ENCODE assay signal across 8 cellular contexts in the genomic region with DNA sequence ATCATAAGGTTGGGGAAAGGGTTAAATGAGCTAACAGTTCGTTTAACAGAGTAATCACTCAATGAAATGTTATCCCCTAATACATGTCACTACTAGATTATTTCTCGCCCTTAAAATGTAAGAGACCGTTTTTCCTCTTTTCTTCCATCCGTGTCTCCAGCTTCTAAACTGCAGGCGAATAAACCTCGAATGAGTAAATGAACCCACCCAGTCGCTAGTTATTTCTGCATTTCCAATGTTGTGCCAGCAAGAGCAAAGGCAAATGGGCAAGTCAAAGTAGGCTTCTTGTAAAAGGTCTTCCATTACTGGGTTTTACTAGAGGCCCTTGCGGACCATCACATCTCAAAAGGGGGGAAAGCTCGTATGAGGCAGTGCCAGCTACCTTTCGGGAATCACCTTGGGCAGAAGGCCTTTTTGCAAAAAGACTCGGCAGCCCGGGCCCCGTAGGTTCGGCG. TPM values are rescaled to one million over a fixed set of nuclear protein-coding genes. Genes with fewer than 3 reads are reported as not detected.
DNase-seq lines count a peak whose midpoint lies in the region; ATAC-seq, FAIRE-seq and TF ChIP-seq lines count a peak whose summit lies in the region.

No MANE protein-coding gene starts in this region.

- peak overlapping the region; percentile 86 to 99 for H3K27ac ChIP-seq in A549
- H3K27ac ChIP-seq in left lung: peak overlapping the region; percentile 96 to 97
- H3K27ac ChIP-seq in tibial nerve: peak overlapping the region; percentile 58 to 94 (median 88)

- no peak for TF ChIP-seq EP300 in A549 (IDR thresholded peaks at IDR 0.05)
- TF ChIP-seq EP300 in tibial nerve (IDR thresholded peaks at IDR 0.05): peak in 1 of 2 donors; percentile 12

- 15% methylated on average over 8 of the region's 15 CpGs for WGBS in A549 (ENCODE audit: missing lambda C conversion rate)
- whole genome bisulfite sequencing in tibial nerve, 2 donors: 8 to 10% methylated on average over 14 to 15 of the region's 15 CpGs

- intact Hi-C loops in activated T-helper 2 cell treated with anti-CD3 and anti-CD28 coated beads, Interferon-gamma antibody, Interleukin-2, Interleukin-4, amounts not matched to agents 10 μg/mL and 5 μg/mL and 100 μg/mL, durations not matched to agents 14 hours and 24 hours and 36 hours (cut with micrococcal nuclease): loop anchor here (1.0 to 5.0 kb wide), 4 partner anchors 16 to 255 kb away; a partner anchor contains a TSS
- intact Hi-C loops in left lung (cut with DNase I): no loop called here

- no peak for TF ChIP-seq RAD21 in A549 (conservative IDR thresholded peaks at IDR 0.05 in 1 of 2, IDR thresholded peaks at IDR 0.05 in 1 of 2)

- TF ChIP-seq CTCF in A549 (IDR thresholded peaks at IDR 0.05) (no peak), left lung (IDR thresholded peaks at IDR 0.05) (no peak), tibial nerve (IDR thresholded peaks at IDR 0.05) (no peak), GM10248 (IDR thresholded peaks at IDR 0.05; ENCODE audit: control extremely low read depth, extremely low read depth, low read depth, missing control alignments) (no peak)

- CTCF ChIA-PET in A549 (lab: Yijun Ruan, JAX): interaction anchor here (1.2 to 2.1 kb wide), 2 partner anchors 40 to 298 kb away, joined by 5 to 6 read pairs; no protein-coding TSS in a partner anchor
- CTCF ChIA-PET in GM10248 (lab: Yijun Ruan, JAX): interaction anchor here (0.7 to 4.2 kb wide), 9 partner anchors 9 to 298 kb away, joined by 3 to 21 read pairs (median 4); no protein-coding TSS in a partner anchor

- no peak for TF ChIP-seq POLR2A in A549 (IDR thresholded peaks at IDR 0.05; ENCODE audit: low read length)
- TF ChIP-seq POLR2A in H54 (IDR thresholded peaks at IDR 0.05; ENCODE audit: low read depth, low read length): no peak
- no peak for TF ChIP-seq POLR2A in tibial nerve (IDR thresholded peaks at IDR 0.05)

- H3K36me3 ChIP-seq in left lung (no peaks in the 10 kb centered on the region), tibial nerve (no peaks in the 10 kb centered on the region)

- H3K9me3 ChIP-seq in A549 (no peaks in the 10 kb centered on the region), left lung (no peaks in the 10 kb centered on the region), tibial nerve (no peaks in the 10 kb centered on the region)

- H3K36me3 Mint-ChIP-seq in activated T-helper 2 cell treated with anti-CD3 and anti-CD28 coated beads, Interferon-gamma antibody, Interleukin-2, Interleukin-4, amounts not matched to agents 10 μg/mL and 5 μg/mL and 100 μg/mL, durations not matched to agents 14 hours and 24 hours and 36 hours (ENCODE audit: low read depth): peaks cover 18% of the 10 kb centered on the region

- H3K4me3 ChIP-seq in A549 (peak overlapping the region; percentile 77), left lung (peak overlapping the region; percentile 95), tibial nerve (peak overlapping the region; percentile 70 to 98 (median 94))

- H3K4me2 ChIP-seq in A549: peak overlapping the region; percentile 67

- ATAC-seq in A549 (0 out of 6 replicates have a peak, but pooled peaks of 1 of the 2 experiments have one; percentile 3), left lung (no peak)

- peaks cover 3% of the 10 kb centered on the region for H3K27me3 Mint-ChIP-seq in activated T-helper 2 cell treated with anti-CD3 and anti-CD28 coated beads, Interferon-gamma antibody, Interleukin-2, Interleukin-4, amounts not matched to agents 10 μg/mL and 5 μg/mL and 100 μg/mL, durations not matched to agents 14 hours and 24 hours and 36 hours (ENCODE audit: low read depth)

- no peaks in the 10 kb centered on the region for H3K27me3 ChIP-seq in left lung
- H3K27me3 ChIP-seq in tibial nerve: no peaks in the 10 kb centered on the region

- H3K9me3 Mint-ChIP-seq in activated T-helper 2 cell treated with anti-CD3 and anti-CD28 coated beads, Interferon-gamma antibody, Interleukin-2, Interleukin-4, amounts not matched to agents 10 μg/mL and 5 μg/mL and 100 μg/mL, durations not matched to agents 14 hours and 24 hours and 36 hours: no peaks in the 10 kb centered on the region

- POLR2A ChIA-PET in A549 (lab: Yijun Ruan, JAX): interaction anchor here (1.4 to 1.9 kb wide), 2 partner anchors 101 to 298 kb away, joined by 4 to 11 read pairs; a partner anchor contains a TSS
- POLR2A ChIA-PET in GM10248 (lab: Yijun Ruan, JAX): interaction anchor here (0.5 to 0.7 kb wide), 2 partner anchors 103 to 695 kb away, joined by 3 to 6 read pairs; no protein-coding TSS in a partner anchor

- H3K4me1 ChIP-seq in A549: peaks cover 10% of the 10 kb centered on the region; the same call in 2 of the 3 replicates
- H3K4me1 ChIP-seq in left lung: peaks cover 0 to 38% of the 10 kb centered on the region in 2 donors
- H3K4me1 ChIP-seq in tibial nerve: peaks cover 0 to 35% (median 8%) of the 10 kb centered on the region in 4 donors

- FAIRE-seq in A549 (lab: Jason Lieb, UNC): no peak
- peak; percentile 53 for FAIRE-seq in H54 (lab: Jason Lieb, UNC)

- peak overlapping the region; percentile 83 for H3K27ac Mint-ChIP-seq in activated T-helper 2 cell treated with anti-CD3 and anti-CD28 coated beads, Interferon-gamma antibody, Interleukin-2, Interleukin-4, amounts not matched to agents 10 μg/mL and 5 μg/mL and 100 μg/mL, durations not matched to agents 14 hours and 24 hours and 36 hours

- DNase-seq in A549 (ENCODE audit: low read depth in 1 of 2, low spot score in 1 of 2): no peak
- DNase-seq in H54 (ENCODE audit: insufficient read length, low spot score): no peak
- no peak for DNase-seq in activated T-helper 2 cell treated with anti-CD3 and anti-CD28 coated beads, Interferon-gamma antibody, Interleukin-2, Interleukin-4, amounts not matched to agents 10 μg/mL and 5 μg/mL and 100 μg/mL, durations not matched to agents 14 hours and 24 hours and 36 hours (ENCODE audit: low spot score)
- no peak for DNase-seq in left lung
- no peak for DNase-seq in tibial nerve (ENCODE audit: low spot score in 2 of 2)
- DNase-seq in ecto neural progenitor cell (ENCODE audit: low spot score): no peak
- DNase-seq in DMS53 treated with DMSO at 0.1 percent for 48 hours (lab: John Stamatoyannopoulos, UW; ENCODE audit: unreplicated experiment): no peak
- no peak for DNase-seq in GM10248 (ENCODE audit: extremely low spot score)

- peak overlapping the region; percentile 90 for H3K4me3 Mint-ChIP-seq in activated T-helper 2 cell treated with anti-CD3 and anti-CD28 coated beads, Interferon-gamma antibody, Interleukin-2, Interleukin-4, amounts not matched to agents 10 μg/mL and 5 μg/mL and 100 μg/mL, durations not matched to agents 14 hours and 24 hours and 36 hours (ENCODE audit: low read depth)

- peaks cover 46% of the 10 kb centered on the region for H3K4me1 Mint-ChIP-seq in activated T-helper 2 cell treated with anti-CD3 and anti-CD28 coated beads, Interferon-gamma antibody, Interleukin-2, Interleukin-4, amounts not matched to agents 10 μg/mL and 5 μg/mL and 100 μg/mL, durations not matched to agents 14 hours and 24 hours and 36 hours (ENCODE audit: low read depth)

TF ChIP-seq in A549, 52 proteins besides CTCF, POLR2A, EP300 and RAD21:
- TF ChIP-seq JUN (IDR thresholded peaks at IDR 0.05) (peak; percentile 29 to 56; a peak in 3 of 5 replicates), TP53 (CRISPR knock-in tag; IDR thresholded peaks at IDR 0.05) (no peak)

RNA-seq across cellular contexts. Expression of a gene that starts 0.4 kb away (rescaled TPM):
- polyA plus RNA-seq in A549 (2011; rRNA removed): 27.4 and 27.8 TPM in 2 replicates
- 10.6 and 13.4 TPM in 2 replicates for polyA plus RNA-seq in A549 (2012; cell fraction: cytosol; rRNA removed)
- polyA plus RNA-seq in A549 (2012; cell fraction: nucleus; rRNA removed): 11.0 and 11.2 TPM in 2 replicates
- 14.5 to 15.9 TPM (median 15.6 TPM) in 3 replicates for polyA plus RNA-seq in A549 (2017; fragmentation: RNase III; extraction: RNeasy Plus Mini Kit Qiagen cat#74134 plus additional on column Dnase treatment)
- polyA minus RNA-seq in A549 (2011; rRNA and poly(A)+ RNA removed): 22.2 TPM in 2 replicates
- 25.9 and 26.0 TPM in 2 replicates for total RNA-seq in activated T-helper 2 cell treated with anti-CD3 and anti-CD28 coated beads, Interferon-gamma antibody, Interleukin-2, Interleukin-4, amounts not matched to agents 10 μg/mL and 5 μg/mL and 100 μg/mL, durations not matched to agents 14 hours and 24 hours and 36 hours
- 10 to 100 TPM; 26.6 to 27.2 TPM for total RNA-seq in left lung
- total RNA-seq in tibial nerve: 10 to 100 TPM; 18.0 to 21.6 (median 20.2) TPM
